In genomic region chr3:196528639-196529233, GRCh38 we compare ENCODE assay signal across 8 cellular contexts. TPM values are rescaled to one million over a fixed set of nuclear protein-coding genes. Genes with fewer than 3 reads are reported as not detected.
A peak's percentile ranks its signal among the peaks of the same experiment; 100 is the strongest.
DNase-seq lines count a peak whose midpoint lies in the region; ATAC-seq and TF ChIP-seq lines count a peak whose summit lies in the region.

No MANE protein-coding gene starts in this region.

- H3K36me3 Mint-ChIP-seq in CD4-positive, alpha-beta memory T cell = no peaks in the 10 kb centered on the region

- intact Hi-C loops in CD4-positive, alpha-beta memory T cell (cut with micrococcal nuclease) = loop anchor here (1.0 to 2.0 kb wide), 3 partner anchors 25 to 156 kb away; partner anchors contain the start of genes FBXO45, RNF168 and WDR53

- peak; percentile 44 to 74 (median 56) for TF ChIP-seq CTCF in Peyer's patch (IDR thresholded peaks at IDR 0.05)
- peak; percentile 68 for TF ChIP-seq CTCF in parathyroid adenoma (IDR thresholded peaks at IDR 0.05)
- TF ChIP-seq CTCF in tibial nerve (IDR thresholded peaks at IDR 0.05) = peak; percentile 52 to 78 (median 77)

- ATAC-seq in GM19324 (IDR thresholded peaks at IDR 0.05; ENCODE audit: low FRiP score, unreplicated experiment) (peak; percentile 78), HG03565 (IDR thresholded peaks at IDR 0.05; ENCODE audit: unreplicated experiment) (peak; percentile 62)

- peak overlapping the region; percentile 42 to 84 (median 70) for H3K4me3 Mint-ChIP-seq in CD4-positive, alpha-beta memory T cell

- H3K27ac Mint-ChIP-seq in CD4-positive, alpha-beta memory T cell = peak overlapping the region in 5 of 7 donors; percentile 23 to 85 (median 46)

- H3K79me2 ChIP-seq in parathyroid adenoma = no peaks in the 10 kb centered on the region

- H3K4me1 Mint-ChIP-seq in CD4-positive, alpha-beta memory T cell = peaks cover 0 to 5% (median 5%) of the 10 kb centered on the region in 4 donors

- peaks cover 0 to 4% (median 0%) of the 10 kb centered on the region in 8 donors for H3K9me3 Mint-ChIP-seq in CD4-positive, alpha-beta memory T cell

- peak; percentile 59 to 78 (median 66) for DNase-seq in CD4-positive, alpha-beta memory T cell
- peak; percentile 59 to 81 (median 73) for DNase-seq in Peyer's patch
- peak; percentile 68 for DNase-seq in activated gamma-delta T cell treated with anti-CD3 and anti-CD28 coated beads, Interleukin-2, amount 50 U/mL, for 16 hours (ENCODE audit: low read depth)
- peak; percentile 12 for DNase-seq in glomerular visceral epithelial cell (ENCODE audit: extremely low spot score)
- peak in 1 of 2 donors; percentile 27 for DNase-seq in tibial nerve (ENCODE audit: low spot score in 2 of 2)

- CTCF ChIA-PET in CD4-positive, alpha-beta memory T cell (lab: Charles Lee; ENCODE audit: partially characterized antibody) = interaction anchor here (0.6 to 1.9 kb wide), 47 partner anchors 8 to 293 kb away, joined by 3 to 15 read pairs (median 4); partner anchors contain the start of genes FBXO45 and WDR53

- TF ChIP-seq POLR2A in Peyer's patch (IDR thresholded peaks at IDR 0.05) (no peak), tibial nerve (IDR thresholded peaks at IDR 0.05) (no peak)

- H3K27me3 ChIP-seq in CD4-positive, alpha-beta memory T cell (ENCODE audit: insufficient read depth, low read length) = no peaks in the 10 kb centered on the region
- no peaks in the 10 kb centered on the region for H3K27me3 ChIP-seq in Peyer's patch
- H3K27me3 ChIP-seq in parathyroid adenoma (ENCODE audit: control insufficient read depth, insufficient read depth, low read length) = no peaks in the 10 kb centered on the region
- H3K27me3 ChIP-seq in tibial nerve = peaks cover 0 to 9% of the 10 kb centered on the region in 2 donors

- H3K9me3 ChIP-seq in CD4-positive, alpha-beta memory T cell (ENCODE audit: control insufficient read depth in 1 of 2, low read length in 2 of 2) = no peaks in the 10 kb centered on the region
- H3K9me3 ChIP-seq in Peyer's patch (peaks cover 0 to 3% (median 0%) of the 10 kb centered on the region in 4 donors), parathyroid adenoma (ENCODE audit: control insufficient read depth, low read length) (no peaks in the 10 kb centered on the region), tibial nerve (no peaks in the 10 kb centered on the region)

- no peaks in the 10 kb centered on the region for H3K4me1 ChIP-seq in CD4-positive, alpha-beta memory T cell (ENCODE audit: insufficient read depth, low read length)
- H3K4me1 ChIP-seq in Peyer's patch = no peaks in the 10 kb centered on the region
- H3K4me1 ChIP-seq in parathyroid adenoma = no peaks in the 10 kb centered on the region
- peaks cover 0 to 8% (median 0%) of the 10 kb centered on the region in 4 donors for H3K4me1 ChIP-seq in tibial nerve

- no peak overlapping the region for H3K27ac ChIP-seq in CD4-positive, alpha-beta memory T cell (ENCODE audit: low read depth, low read length)
- H3K27ac ChIP-seq in Peyer's patch = peak overlapping the region in 3 of 4 donors; percentile 21 to 45 (median 43)
- H3K27ac ChIP-seq in parathyroid adenoma = peak overlapping the region; percentile 54
- H3K27ac ChIP-seq in tibial nerve = peak overlapping the region in 2 of 4 donors; percentile 15 to 56

- H3K4me3 ChIP-seq in CD4-positive, alpha-beta memory T cell (ENCODE audit: low read length in 2 of 2) = peak overlapping the region; percentile 47 to 60
- H3K4me3 ChIP-seq in Peyer's patch (peak overlapping the region; percentile 21 to 53 (median 44)), parathyroid adenoma (ENCODE audit: low read depth, low read length) (peak overlapping the region; percentile 37), tibial nerve (peak overlapping the region; percentile 15 to 52 (median 27))

- TF ChIP-seq EP300 in tibial nerve (IDR thresholded peaks at IDR 0.05) = no peak

- POLR2A ChIA-PET in CD4-positive, alpha-beta memory T cell (lab: Charles Lee; ENCODE audit: partially characterized antibody) = interaction anchor here (0.7 to 2.1 kb wide), 12 partner anchors 15 to 414 kb away, joined by 3 to 29 read pairs (median 4); partner anchors contain the start of genes CEP19, DYNLT2B, FBXO45 and NCBP2

- H3K4me2 ChIP-seq in parathyroid adenoma (ENCODE audit: low read length) = peak overlapping the region; percentile 64

- peak overlapping the region; percentile 77 for H2AFZ ChIP-seq in parathyroid adenoma

- WGBS in tibial nerve, 2 donors = 6 to 33% methylated on average over 14 to 51 of the region's 52 CpGs

- no peaks in the 10 kb centered on the region for H3K36me3 ChIP-seq in CD4-positive, alpha-beta memory T cell (ENCODE audit: insufficient read depth, low read length)
- no peaks in the 10 kb centered on the region for H3K36me3 ChIP-seq in Peyer's patch
- H3K36me3 ChIP-seq in parathyroid adenoma (ENCODE audit: control insufficient read depth, insufficient read depth, low read length) = no peaks in the 10 kb centered on the region
- no peaks in the 10 kb centered on the region for H3K36me3 ChIP-seq in tibial nerve

- peaks cover 0 to 5% of the 10 kb centered on the region in 2 donors for H3K27me3 Mint-ChIP-seq in CD4-positive, alpha-beta memory T cell

- no peak overlapping the region for H3K9ac ChIP-seq in parathyroid adenoma

RNA-seq across cellular contexts. Expression of gene SMCO1, which starts 13.6 kb away (rescaled TPM):
- not detected for total RNA-seq in CD4-positive, alpha-beta memory T cell
- polyA plus RNA-seq in CD4-positive, alpha-beta memory T cell = not detected
- total RNA-seq in Peyer's patch = not detected
- not detected for total RNA-seq in tibial nerve

RNA-seq across cellular contexts. Expression of gene RNF168, which starts 25.2 kb away (rescaled TPM):
- 10 to 100 TPM; 74.5 to 76.4 TPM for total RNA-seq in CD4-positive, alpha-beta memory T cell
- 10 to 100 TPM in 1 of 2 donors, 1 to 10 TPM in 1; 6.0 to 14.2 TPM for polyA plus RNA-seq in CD4-positive, alpha-beta memory T cell
- total RNA-seq in Peyer's patch = 10 to 100 TPM; 13.3 to 56.1 (median 18.3) TPM
- 10 to 100 TPM; 23.6 to 26.2 (median 24.9) TPM for total RNA-seq in tibial nerve

RNA-seq across cellular contexts. Expression of gene WDR53, which starts 39.6 kb away (rescaled TPM):
- 10 to 100 TPM; 37.5 to 38.7 TPM for total RNA-seq in CD4-positive, alpha-beta memory T cell
- polyA plus RNA-seq in CD4-positive, alpha-beta memory T cell = 10 to 100 TPM; 25.8 to 33.0 TPM
- 10 to 100 TPM in 1 of 4 donors, 1 to 10 TPM in 3; 1.9 to 12.4 (median 6.5) TPM for total RNA-seq in Peyer's patch
- 10 to 100 TPM in 1 of 4 donors, 1 to 10 TPM in 3; 6.1 to 17.4 (median 9.1) TPM for total RNA-seq in tibial nerve

RNA-seq across cellular contexts. Expression of gene FBXO45, which starts 39.7 kb away (rescaled TPM):
- total RNA-seq in CD4-positive, alpha-beta memory T cell = 10 to 100 TPM; 10.9 to 12.0 TPM
- 1 to 10 TPM; 3.0 to 5.4 TPM for polyA plus RNA-seq in CD4-positive, alpha-beta memory T cell
- total RNA-seq in Peyer's patch (1 to 10 TPM; 5.0 to 6.5 (median 5.9) TPM), tibial nerve (10 to 100 TPM in 1 of 4 donors, 1 to 10 TPM in 3; 7.8 to 14.9 (median 8.7) TPM)
